ENCODE assay signal across 17 cellular contexts in genomic region chr6:43784049-43784855, GRCh38. TPM values are rescaled to one million over a fixed set of nuclear protein-coding genes. Genes with fewer than 3 reads are reported as not detected.
"Had no signal": no experiment of that assay in that cellular context is flagged by ENCODE, and none has a peak within 500 bp of the region (broad histone marks: within the 10 kb centered on the region; RNA-seq: fewer than 3 reads in every experiment).

No MANE protein-coding gene starts in this region.

- ATAC-seq: activated CD4-positive, alpha-beta T cell treated with anti-CD3 and anti-CD28 coated beads for 36 hours; activated CD8-positive, alpha-beta T cell treated with anti-CD3 and anti-CD28 coated beads for 36 hours; gastroesophageal sphincter; heart right ventricle; mucosa of descending colon; naive thymus-derived CD8-positive, alpha-beta T cell; stimulated activated naive CD8-positive, alpha-beta T cell treated with anti-CD3 and anti-CD28 coated beads, Interleukin-15, amount 100 ng/mL, for 72 hours had no signal

- H3K9me3 ChIP-seq: gastroesophageal sphincter, heart right ventricle, mucosa of descending colon, right lobe of liver, testis, upper lobe of left lung had no signal

- H3K4me3 Mint-ChIP-seq: activated CD4-positive, alpha-beta T cell treated with anti-CD3 and anti-CD28 coated beads for 36 hours; activated CD8-positive, alpha-beta T cell treated with anti-CD3 and anti-CD28 coated beads for 36 hours; activated naive CD8-positive, alpha-beta T cell treated with anti-CD3 and anti-CD28 coated beads for 36 hours; naive thymus-derived CD8-positive, alpha-beta T cell; stimulated activated naive CD8-positive, alpha-beta T cell treated with anti-CD3 and anti-CD28 coated beads, Interleukin-15, amount 100 ng/mL, for 72 hours; T-helper 1 cell treated with Interleukin-12 subunit alpha and Interleukin-12 subunit beta and Interleukin-4 antibody, amounts not matched to agents 30 μg/mL and 1 μg/mL, for 36 hours had no signal

- H3K4me3 ChIP-seq: gastroesophageal sphincter, heart right ventricle, mucosa of descending colon, right lobe of liver, smooth muscle cell, testis, upper lobe of left lung had no signal

- H3K4me1 ChIP-seq: right lobe of liver, testis, upper lobe of left lung had no signal

- H3K9me3 Mint-ChIP-seq: activated CD8-positive, alpha-beta T cell treated with anti-CD3 and anti-CD28 coated beads for 36 hours; activated naive CD8-positive, alpha-beta T cell treated with anti-CD3 and anti-CD28 coated beads for 36 hours; naive thymus-derived CD8-positive, alpha-beta T cell; stimulated activated naive CD8-positive, alpha-beta T cell treated with anti-CD3 and anti-CD28 coated beads, Interleukin-15, amount 100 ng/mL, for 72 hours; T-helper 1 cell treated with Interleukin-12 subunit alpha and Interleukin-12 subunit beta and Interleukin-4 antibody, amounts not matched to agents 30 μg/mL and 1 μg/mL, for 36 hours had no signal

- H3K4me1 Mint-ChIP-seq: activated CD4-positive, alpha-beta T cell treated with anti-CD3 and anti-CD28 coated beads for 36 hours; activated naive CD8-positive, alpha-beta T cell treated with anti-CD3 and anti-CD28 coated beads for 36 hours; stimulated activated naive CD8-positive, alpha-beta T cell treated with anti-CD3 and anti-CD28 coated beads, Interleukin-15, amount 100 ng/mL, for 72 hours had no signal

- H3K36me3 Mint-ChIP-seq: naive thymus-derived CD8-positive, alpha-beta T cell had no signal

- H3K27me3 ChIP-seq: gastroesophageal sphincter, heart right ventricle, right lobe of liver, testis, upper lobe of left lung had no signal

- H3K27ac ChIP-seq: right lobe of liver, testis, upper lobe of left lung had no signal

- H3K27me3 Mint-ChIP-seq: activated CD4-positive, alpha-beta T cell treated with anti-CD3 and anti-CD28 coated beads for 36 hours; activated CD8-positive, alpha-beta T cell treated with anti-CD3 and anti-CD28 coated beads for 36 hours; activated naive CD8-positive, alpha-beta T cell treated with anti-CD3 and anti-CD28 coated beads for 36 hours; stimulated activated naive CD8-positive, alpha-beta T cell treated with anti-CD3 and anti-CD28 coated beads, Interleukin-15, amount 100 ng/mL, for 72 hours had no signal

- DNase-seq: activated CD4-positive, alpha-beta T cell treated with anti-CD3 and anti-CD28 coated beads for 36 hours; activated CD8-positive, alpha-beta T cell treated with anti-CD3 and anti-CD28 coated beads for 36 hours; activated naive CD8-positive, alpha-beta T cell treated with anti-CD3 and anti-CD28 coated beads for 36 hours; cerebellar nuclear complex; effector CD8-positive, alpha-beta T cell; heart right ventricle; mucosa of descending colon; naive thymus-derived CD8-positive, alpha-beta T cell; stimulated activated CD4-positive, alpha-beta T cell treated with anti-CD3 and anti-CD28 coated beads, Interleukin-4, amount 100 ng/mL, for 4 hours; stimulated activated CD8-positive, alpha-beta memory T cell treated with anti-CD3 and anti-CD28 coated beads, Interleukin-4, amount 100 ng/mL, for 48 hours; stimulated activated naive CD8-positive, alpha-beta T cell treated with anti-CD3 and anti-CD28 coated beads, Interleukin-15, amount 100 ng/mL, for 72 hours; testis; upper lobe of left lung had no signal

- H3K4me2 ChIP-seq: smooth muscle cell had no signal

- H3K27ac Mint-ChIP-seq: activated CD4-positive, alpha-beta T cell treated with anti-CD3 and anti-CD28 coated beads for 36 hours; activated CD8-positive, alpha-beta T cell treated with anti-CD3 and anti-CD28 coated beads for 36 hours; activated naive CD8-positive, alpha-beta T cell treated with anti-CD3 and anti-CD28 coated beads for 36 hours; stimulated activated naive CD8-positive, alpha-beta T cell treated with anti-CD3 and anti-CD28 coated beads, Interleukin-15, amount 100 ng/mL, for 72 hours; T-helper 1 cell treated with Interleukin-12 subunit alpha and Interleukin-12 subunit beta and Interleukin-4 antibody, amounts not matched to agents 30 μg/mL and 1 μg/mL, for 36 hours had no signal

RNA-seq across cellular contexts. Expression of gene VEGFA, which starts 14.2 kb away (rescaled TPM):
- polyA plus RNA-seq: naive thymus-derived CD8-positive, alpha-beta T cell had no signal
